ENCODE assay signal across 8 cellular contexts in genomic region chr20:58693226-58694006, GRCh38. TPM values are rescaled to one million over a fixed set of nuclear protein-coding genes. Genes with fewer than 3 reads are reported as not detected.
A peak's percentile ranks its signal among the peaks of the same experiment; 100 is the strongest.
DNase-seq lines count a peak whose midpoint lies in the region; ATAC-seq, FAIRE-seq and TF ChIP-seq lines count a peak whose summit lies in the region.

No MANE protein-coding gene starts in this region.

- intact Hi-C loops in HepG2 (cut with micrococcal nuclease; ENCODE audit: unreplicated experiment): no loop called here

- BruUV-seq in HepG2 (replicated peaks; lab: Mats Ljungman, UMichigan): no TSS peak

- TF ChIP-seq POLR2A in HepG2 (IDR thresholded peaks at IDR 0.05; ENCODE audit: insufficient read depth in 1 of 2, low read depth in 2 of 2, low read length in 2 of 2): no peak

- H3K9me3 ChIP-seq in HepG2 (ENCODE audit: low read length) (no peaks in the 10 kb centered on the region), thoracic aorta (no peaks in the 10 kb centered on the region)

- no peak overlapping the region for H3K4me2 ChIP-seq in HepG2 (ENCODE audit: low read depth, low read length)

- ATAC-seq in GM19438 (IDR thresholded peaks at IDR 0.05; ENCODE audit: low read depth, unreplicated experiment): peak; percentile 38
- ATAC-seq in HepG2: no peak
- no peak for ATAC-seq in thoracic aorta (ENCODE audit: insufficient number of reproducible peaks, low FRiP score, low read depth)
- no peak for ATAC-seq in omental fat pad (ENCODE audit: low FRiP score)

- peak overlapping the region; percentile 2 for H3K27ac ChIP-seq in brain microvascular endothelial cell
- H3K27ac ChIP-seq in HepG2 (ENCODE audit: extremely low read length, insufficient read depth, low read length): no peak overlapping the region
- H3K27ac ChIP-seq in thoracic aorta: peak overlapping the region; percentile 56 to 70

- H3K27me3 ChIP-seq in brain microvascular endothelial cell (replicated peaks) (no peaks in the 10 kb centered on the region), HepG2 (ENCODE audit: control insufficient read depth in 1 of 2, insufficient read depth in 2 of 2, low read length in 2 of 2) (no peaks in the 10 kb centered on the region), thoracic aorta (replicated peaks; ENCODE audit: insufficient read depth) (no peaks in the 10 kb centered on the region)

- TF ChIP-seq CTCF in LNCaP clone FGC (IDR thresholded peaks at IDR 0.05; ENCODE audit: control insufficient read depth, extremely low read depth, insufficient read depth) (no peak), brain microvascular endothelial cell (IDR thresholded peaks at IDR 0.05; ENCODE audit: low read depth, low read length, missing control alignments) (peak; percentile 22), HepG2 (CRISPR knock-in tag; IDR thresholded peaks at IDR 0.05) (no peak), thoracic aorta (IDR thresholded peaks at IDR 0.05) (no peak), omental fat pad (IDR thresholded peaks at IDR 0.05) (no peak)

- DNase-seq in Ammon's horn (ENCODE audit: low spot score) (peak; percentile 14), LNCaP clone FGC (ENCODE audit: low read depth) (no peak), brain microvascular endothelial cell (no peak), HepG2 (ENCODE audit: low spot score) (no peak), thoracic aorta (ENCODE audit: low spot score) (no peak), HCEC 1CT (no peak), omental fat pad (ENCODE audit: low spot score) (no peak)

- in situ Hi-C loops in brain microvascular endothelial cell (cut with HindIII; ENCODE audit: low pct_ligation_motif_present, low sequenced_read_pairs) (no loop called here), HepG2 (cut with HindIII; ENCODE audit: extremely low pct_ligation_motif_present, low pct_unique_long_range_greater_than_20kb) (no loop called here)

- H3K4me3 ChIP-seq in LNCaP clone FGC (ENCODE audit: low read depth, low read length) (peak overlapping the region; percentile 51), brain microvascular endothelial cell (ENCODE audit: low read depth, low read length) (peak overlapping the region; percentile 54), HepG2 (replicated peaks in 1 of 3; ENCODE audit: insufficient read depth in 1 of 3, low read depth in 2 of 3, low read length in 3 of 3) (no peak overlapping the region), thoracic aorta (peak overlapping the region; percentile 74)

- POLR2A ChIA-PET in HepG2 (lab: Yijun Ruan, JAX): no interaction called here

- TF ChIP-seq EP300 in HepG2 (IDR thresholded peaks at IDR 0.05; ENCODE audit: low read depth in 2 of 2, low read length in 2 of 2) (no peak), HepG2 (CRISPR knock-in tag; IDR thresholded peaks at IDR 0.05; ENCODE audit: borderline replicate concordance) (no peak)

- CTCF ChIA-PET in HepG2 (lab: Yijun Ruan, JAX; ENCODE audit: low intra/inter-chr PET ratio, low total read pairs): no interaction called here

- no peak for TF ChIP-seq RAD21 in HepG2 (CRISPR knock-in tag; IDR thresholded peaks at IDR 0.05)

- no peak overlapping the region for H2AFZ ChIP-seq in HepG2 (ENCODE audit: low read length)

- H3K9ac ChIP-seq in HepG2 (ENCODE audit: insufficient read depth, low read depth, low read length): no peak overlapping the region

- no peaks in the 10 kb centered on the region for H4K20me1 ChIP-seq in HepG2 (ENCODE audit: insufficient read depth, low read length)

- 96% methylated on average over 45 of the region's 51 CpGs for WGBS in HepG2 (ENCODE audit: low lambda C conversion rate)

- H3K4me1 ChIP-seq in HepG2 (ENCODE audit: insufficient read depth, low read length) (no peaks in the 10 kb centered on the region), thoracic aorta (ENCODE audit: control insufficient read depth in 1 of 2, low read depth in 2 of 2) (peaks cover 21 to 48% of the 10 kb centered on the region in 2 donors)

- no peaks in the 10 kb centered on the region for H3K79me2 ChIP-seq in HepG2 (ENCODE audit: insufficient read depth, low read length)

- FAIRE-seq in HepG2 (lab: Jason Lieb, UNC): no peak

- peaks cover 7% of the 10 kb centered on the region for H3K36me3 ChIP-seq in brain microvascular endothelial cell (replicated peaks)
- peaks cover 6 to 16% of the 10 kb centered on the region in 2 experiments; a peak in 4 of 5 replicates for H3K36me3 ChIP-seq in HepG2 (replicated peaks in 1 of 2; ENCODE audit: control insufficient read depth in 1 of 2, insufficient read depth in 2 of 2, low read length in 2 of 2)
- peaks cover 18% of the 10 kb centered on the region for H3K36me3 ChIP-seq in thoracic aorta

TF ChIP-seq in HepG2, 621 proteins besides CTCF, POLR2A, EP300 and RAD21:
- TF ChIP-seq AGO2 (optimal IDR thresholded peaks at IDR 0.05; ENCODE audit: low read depth, low read length): peak; percentile 44
- TF ChIP-seq ATF7 (IDR thresholded peaks at IDR 0.05): no peak
- TF ChIP-seq ATF7 (CRISPR knock-in tag; IDR thresholded peaks at IDR 0.05): no peak
- TF ChIP-seq KDM5A (IDR thresholded peaks at IDR 0.05; ENCODE audit: borderline replicate concordance, low read length): no peak
- no peak for TF ChIP-seq HDAC6 (IDR thresholded peaks at IDR 0.05; ENCODE audit: low read depth, low read length)

RNA-seq across cellular contexts. Expression of gene NPEPL1, which starts 0.8 kb away (rescaled TPM):
- 0.60 and 4.1 TPM in 2 replicates for total RNA-seq in HepG2 (2016; rRNA removed; fragmentation: Illumina TruSeq; extraction: Trizol)
- 3.0 and 3.1 TPM in 2 replicates for total RNA-seq in HepG2 (2016; cell fraction: cytosol; rRNA removed; fragmentation: Illumina TruSeq; extraction: Trizol; ENCODE audit: low read depth)
- total RNA-seq in HepG2 (2016; cell fraction: insoluble cytoplasmic fraction; rRNA removed; fragmentation: Illumina TruSeq; extraction: Trizol): 0.30 and 4.3 TPM in 2 replicates
- total RNA-seq in HepG2 (2016; cell fraction: membrane; rRNA removed; fragmentation: Illumina TruSeq; extraction: Trizol): 0.96 and 1.0 TPM in 2 replicates
- total RNA-seq in HepG2 (2016; cell fraction: nucleus; rRNA removed; fragmentation: Illumina TruSeq; extraction: Trizol): 8.0 and 8.6 TPM in 2 replicates
- polyA plus RNA-seq in HepG2 (2011; rRNA removed): 7.5 and 9.9 TPM in 2 replicates
- polyA plus RNA-seq in HepG2 (2011; cell fraction: cytosol; rRNA removed): 1.3 and 1.9 TPM in 2 replicates
- 184 and 219 TPM in 2 replicates for polyA plus RNA-seq in HepG2 (2011; cell fraction: nucleus; rRNA removed)
- polyA plus RNA-seq in HepG2 (2012): 16.9 and 23.0 TPM in 2 replicates
- 0.41 and 0.51 TPM in 2 replicates for polyA plus RNA-seq in HepG2 (2016; cell fraction: cytosol; fragmentation: Illumina TruSeq; extraction: Trizol; ENCODE audit: low read depth)
- polyA plus RNA-seq in HepG2 (2016; cell fraction: insoluble cytoplasmic fraction; fragmentation: Illumina TruSeq; extraction: Trizol; ENCODE audit: low read depth): 0.69 and 1.4 TPM in 2 replicates
- 0.55 and 0.71 TPM in 2 replicates for polyA plus RNA-seq in HepG2 (2016; cell fraction: membrane; fragmentation: Illumina TruSeq; extraction: Trizol; ENCODE audit: low read depth)
- 49.5 and 52.8 TPM in 2 replicates for polyA plus RNA-seq in HepG2 (2016; cell fraction: nucleus; fragmentation: Illumina TruSeq; extraction: Trizol; ENCODE audit: insufficient read depth, low read depth)
- polyA minus RNA-seq in HepG2 (2011; rRNA and poly(A)+ RNA removed; ENCODE audit: low replicate concordance): 8.5 and 18.0 TPM in 2 replicates
- polyA minus RNA-seq in HepG2 (2011; cell fraction: cytosol; rRNA and poly(A)+ RNA removed): 0.49 and 0.88 TPM in 2 replicates
- polyA minus RNA-seq in HepG2 (2011; cell fraction: nucleus; rRNA and poly(A)+ RNA removed): 24.2 and 30.1 TPM in 2 replicates
- 10 to 100 TPM; 47.1 to 59.4 TPM for total RNA-seq in thoracic aorta
- 10 to 100 TPM; 24.9 to 49.8 (median 27.9) TPM for total RNA-seq in omental fat pad

RNA-seq across cellular contexts. Expression of gene STX16, which starts 42.3 kb away (rescaled TPM):
- total RNA-seq in HepG2 (2016; rRNA removed; fragmentation: Illumina TruSeq; extraction: Trizol) (28.0 and 40.5 TPM in 2 replicates), thoracic aorta (100 to 1,000 TPM in 1 of 2 donors, 10 to 100 TPM in 1; 66.3 to 109 TPM), omental fat pad (10 to 100 TPM; 38.5 to 87.2 (median 49.1) TPM)
- 42.2 and 47.4 TPM in 2 replicates for total RNA-seq in HepG2 (2016; cell fraction: cytosol; rRNA removed; fragmentation: Illumina TruSeq; extraction: Trizol; ENCODE audit: low read depth)
- 26.0 and 32.7 TPM in 2 replicates for total RNA-seq in HepG2 (2016; cell fraction: insoluble cytoplasmic fraction; rRNA removed; fragmentation: Illumina TruSeq; extraction: Trizol)
- 41.8 and 44.6 TPM in 2 replicates for total RNA-seq in HepG2 (2016; cell fraction: membrane; rRNA removed; fragmentation: Illumina TruSeq; extraction: Trizol)
- 52.2 and 59.0 TPM in 2 replicates for total RNA-seq in HepG2 (2016; cell fraction: nucleus; rRNA removed; fragmentation: Illumina TruSeq; extraction: Trizol)
- 72.7 and 79.2 TPM in 2 replicates for polyA plus RNA-seq in HepG2 (2011; rRNA removed)
- 37.3 and 55.0 TPM in 2 replicates for polyA plus RNA-seq in HepG2 (2011; cell fraction: cytosol; rRNA removed)
- 168 and 204 TPM in 2 replicates for polyA plus RNA-seq in HepG2 (2011; cell fraction: nucleus; rRNA removed)
- 88.7 and 102 TPM in 2 replicates for polyA plus RNA-seq in HepG2 (2012)
- polyA plus RNA-seq in HepG2 (2016; cell fraction: cytosol; fragmentation: Illumina TruSeq; extraction: Trizol; ENCODE audit: low read depth): 6.6 and 6.7 TPM in 2 replicates
- polyA plus RNA-seq in HepG2 (2016; cell fraction: insoluble cytoplasmic fraction; fragmentation: Illumina TruSeq; extraction: Trizol; ENCODE audit: low read depth): 48.8 and 56.0 TPM in 2 replicates
- 27.8 and 29.3 TPM in 2 replicates for polyA plus RNA-seq in HepG2 (2016; cell fraction: membrane; fragmentation: Illumina TruSeq; extraction: Trizol; ENCODE audit: low read depth)
- 245 and 266 TPM in 2 replicates for polyA plus RNA-seq in HepG2 (2016; cell fraction: nucleus; fragmentation: Illumina TruSeq; extraction: Trizol; ENCODE audit: insufficient read depth, low read depth)
- polyA minus RNA-seq in HepG2 (2011; rRNA and poly(A)+ RNA removed; ENCODE audit: low replicate concordance): 15.4 and 22.9 TPM in 2 replicates
- 18.4 and 26.0 TPM in 2 replicates for polyA minus RNA-seq in HepG2 (2011; cell fraction: cytosol; rRNA and poly(A)+ RNA removed)
- polyA minus RNA-seq in HepG2 (2011; cell fraction: nucleus; rRNA and poly(A)+ RNA removed): 99.9 and 121 TPM in 2 replicates

Comparison
In these comparisons a context has a peak if more than half of its experiments do, and no peak if none do; other contexts are left out.
1. H3K4me3 ChIP-seq: peak in LNCaP clone FGC (single experiment), brain microvascular endothelial cell (single experiment) and thoracic aorta (single experiment); none in HepG2 (0 of 3).